In genomic region chr20:62625516-62625915, GRCh38 we compare ENCODE assay signal across 27 cellular contexts. TPM values are rescaled to one million over a fixed set of nuclear protein-coding genes. Genes with fewer than 3 reads are reported as not detected.
A peak's percentile ranks its signal among the peaks of the same experiment; 100 is the strongest.
DNase-seq lines count a peak whose midpoint lies in the region; ATAC-seq and TF ChIP-seq lines count a peak whose summit lies in the region.
"Had no signal": no experiment of that assay in that cellular context is flagged by ENCODE, and none has a peak within 500 bp of the region (broad histone marks: within the 10 kb centered on the region; RNA-seq: fewer than 3 reads in every experiment).

No MANE protein-coding gene starts in this region.

- H3K4me3 ChIP-seq in BLaER1 = no peak overlapping the region
- H3K4me3 ChIP-seq in Peyer's patch = no peak overlapping the region
- H3K4me3 ChIP-seq in right cardiac atrium (ENCODE audit: low read length) = no peak overlapping the region
- no peak overlapping the region for H3K4me3 ChIP-seq in gastrocnemius medialis
- no peak overlapping the region for H3K4me3 ChIP-seq in hepatocyte
- H3K4me3 ChIP-seq: heart left ventricle, pancreas, smooth muscle cell, testis, uterus had no signal

- H3K79me2 ChIP-seq in hepatocyte = no peaks in the 10 kb centered on the region

- in situ Hi-C loops in gastrocnemius medialis (cut with MboI; ENCODE audit: low sequenced_read_pairs in 4 of 4) = no loop called here

- no peak overlapping the region for H3K27ac Mint-ChIP-seq in activated CD8-positive, alpha-beta T cell treated with anti-CD3 and anti-CD28 coated beads, Interleukin-2, amount 10 ng/mL, durations not matched to agents 7 days and 5 days
- H3K27ac Mint-ChIP-seq: stimulated activated naive CD8-positive, alpha-beta T cell treated with anti-CD3 and anti-CD28 coated beads, Interleukin-15, Interleukin-2, amounts not matched to agents 100 ng/mL and 50 ng/mL, for 24 hours; T-cell; WTC11 had no signal

- H3K27me3 Mint-ChIP-seq in activated CD8-positive, alpha-beta T cell treated with anti-CD3 and anti-CD28 coated beads, Interleukin-2, amount 10 ng/mL, durations not matched to agents 7 days and 5 days (ENCODE audit: low read depth) = no peaks in the 10 kb centered on the region
- H3K27me3 Mint-ChIP-seq: activated CD4-positive, alpha-beta T cell treated with anti-CD3 and anti-CD28 coated beads, Interleukin-2, amount 10 ng/mL, durations not matched to agents 7 days and 5 days; central memory CD8-positive, alpha-beta T cell; IgD-negative memory B cell; stimulated activated naive CD8-positive, alpha-beta T cell treated with anti-CD3 and anti-CD28 coated beads, Interleukin-15, Interleukin-2, amounts not matched to agents 100 ng/mL and 50 ng/mL, for 24 hours; T-cell had no signal

- no peak for TF ChIP-seq POLR2A in Peyer's patch (IDR thresholded peaks at IDR 0.05)
- TF ChIP-seq POLR2A in gastrocnemius medialis (IDR thresholded peaks at IDR 0.05) = no peak

- H3K9ac ChIP-seq in BLaER1 = no peak overlapping the region

- H3K4me2 ChIP-seq in BLaER1 = peak overlapping the region; percentile 95
- no peak overlapping the region for H3K4me2 ChIP-seq in hepatocyte
- H3K4me2 ChIP-seq: smooth muscle cell had no signal

- TF ChIP-seq CTCF in Peyer's patch (IDR thresholded peaks at IDR 0.05) = no peak
- no peak for TF ChIP-seq CTCF in gastrocnemius medialis (IDR thresholded peaks at IDR 0.05 in 4 of 5, conservative IDR thresholded peaks at IDR 0.05 in 1 of 5)
- no peak for TF ChIP-seq CTCF in hepatocyte (IDR thresholded peaks at IDR 0.05; ENCODE audit: poor library complexity)

- H3K36me3 ChIP-seq in BLaER1 (no peaks in the 10 kb centered on the region), Peyer's patch (no peaks in the 10 kb centered on the region), gastrocnemius medialis (no peaks in the 10 kb centered on the region), hepatocyte (replicated peaks; ENCODE audit: insufficient read depth, low read depth) (no peaks in the 10 kb centered on the region)
- H3K36me3 ChIP-seq: heart left ventricle, pancreas, uterus had no signal

- no peaks in the 10 kb centered on the region for H3K9me2 ChIP-seq in hepatocyte (replicated peaks; ENCODE audit: insufficient read depth)

- H4K20me1 ChIP-seq in BLaER1 (no peaks in the 10 kb centered on the region), hepatocyte (ENCODE audit: insufficient read depth, poor library complexity, severe bottlenecking) (no peaks in the 10 kb centered on the region)

- H3K4me1 Mint-ChIP-seq in activated CD8-positive, alpha-beta T cell treated with anti-CD3 and anti-CD28 coated beads, Interleukin-2, amount 10 ng/mL, durations not matched to agents 7 days and 5 days (ENCODE audit: low read depth) = peaks cover 41% of the 10 kb centered on the region

- no peaks in the 10 kb centered on the region for H3K9me3 Mint-ChIP-seq in activated CD8-positive, alpha-beta T cell treated with anti-CD3 and anti-CD28 coated beads, Interleukin-2, amount 10 ng/mL, durations not matched to agents 7 days and 5 days (ENCODE audit: insufficient read depth)
- H3K9me3 Mint-ChIP-seq: activated CD4-positive, alpha-beta T cell treated with anti-CD3 and anti-CD28 coated beads, Interleukin-2, amount 10 ng/mL, durations not matched to agents 7 days and 5 days; central memory CD8-positive, alpha-beta T cell; IgD-negative memory B cell; stimulated activated naive CD8-positive, alpha-beta T cell treated with anti-CD3 and anti-CD28 coated beads, Interleukin-15, Interleukin-2, amounts not matched to agents 100 ng/mL and 50 ng/mL, for 24 hours; T-cell; WTC11 had no signal

- 94% methylated on average over 21 of the region's 21 CpGs for WGBS in right cardiac atrium
- 97% methylated on average over 21 of the region's 21 CpGs for WGBS in hepatocyte (ENCODE audit: low lambda C conversion rate, missing lambda C conversion rate)

- H3K4me1 ChIP-seq in BLaER1 = peaks cover 96% of the 10 kb centered on the region
- H3K4me1 ChIP-seq in Peyer's patch = peaks cover 10 to 37% (median 27%) of the 10 kb centered on the region in 4 donors
- peaks cover 12% of the 10 kb centered on the region for H3K4me1 ChIP-seq in right cardiac atrium (ENCODE audit: control insufficient read depth, insufficient read depth, low read length)
- peaks cover 30 to 33% of the 10 kb centered on the region in 2 donors for H3K4me1 ChIP-seq in gastrocnemius medialis
- peaks cover 23% of the 10 kb centered on the region for H3K4me1 ChIP-seq in hepatocyte (ENCODE audit: insufficient read depth)

- H3K9me3 ChIP-seq in BLaER1 (no peaks in the 10 kb centered on the region), Peyer's patch (no peaks in the 10 kb centered on the region), right cardiac atrium (ENCODE audit: control insufficient read depth, low read length) (no peaks in the 10 kb centered on the region), gastrocnemius medialis (no peaks in the 10 kb centered on the region), hepatocyte (ENCODE audit: low read depth) (no peaks in the 10 kb centered on the region)
- H3K9me3 ChIP-seq: Caco-2, heart left ventricle, pancreas, testis, uterus had no signal

- no peaks in the 10 kb centered on the region for H3K27me3 ChIP-seq in BLaER1
- H3K27me3 ChIP-seq in Peyer's patch = no peaks in the 10 kb centered on the region
- H3K27me3 ChIP-seq in right cardiac atrium (ENCODE audit: control insufficient read depth, insufficient read depth) = no peaks in the 10 kb centered on the region
- H3K27me3 ChIP-seq in gastrocnemius medialis = peaks cover 0 to 3% (median 0%) of the 10 kb centered on the region in 3 donors
- no peaks in the 10 kb centered on the region for H3K27me3 ChIP-seq in hepatocyte
- H3K27me3 ChIP-seq: pancreas, testis, uterus had no signal

- ATAC-seq in right cardiac atrium (no peak), gastrocnemius medialis (no peak), GM19397 (IDR thresholded peaks at IDR 0.05; ENCODE audit: unreplicated experiment) (no peak)
- no peak for ATAC-seq in activated CD8-positive, alpha-beta T cell treated with anti-CD3 and anti-CD28 coated beads, Interleukin-2, amount 10 ng/mL, durations not matched to agents 7 days and 5 days
- ATAC-seq: T-cell, WTC11 had no signal

- no peak overlapping the region for H2AFZ ChIP-seq in hepatocyte

- peak overlapping the region; percentile 89; the same call in 1 of the 2 replicates for H3K27ac ChIP-seq in BLaER1
- H3K27ac ChIP-seq in Peyer's patch = peak overlapping the region; percentile 91 to 99 (median 92)
- no peak overlapping the region for H3K27ac ChIP-seq in right cardiac atrium (ENCODE audit: low read length)
- H3K27ac ChIP-seq in gastrocnemius medialis = peak overlapping the region; percentile 83 to 91 (median 89)
- H3K27ac ChIP-seq in hepatocyte = no peak overlapping the region

- POLR2A ChIA-PET in activated CD8-positive, alpha-beta T cell treated with anti-CD3 and anti-CD28 coated beads, Interleukin-2, amount 10 ng/mL, durations not matched to agents 7 days and 5 days (lab: Charles Lee) = interaction anchor here (1.3 kb wide), 1 partner anchor 24 kb away, joined by 5 read pairs; no protein-coding TSS in a partner anchor

- DNase-seq in Peyer's patch (no peak), right cardiac atrium (peak in 2 of 3 donors; percentile 48 to 66), gastrocnemius medialis (no peak), hepatocyte (ENCODE audit: low spot score) (no peak)
- DNase-seq in activated CD8-positive, alpha-beta T cell treated with anti-CD3 and anti-CD28 coated beads, Interleukin-2, amount 10 ng/mL, durations not matched to agents 7 days and 5 days = no peak
- DNase-seq: activated CD4-positive, alpha-beta T cell treated with anti-CD3 and anti-CD28 coated beads, Interleukin-2, amount 10 ng/mL, durations not matched to agents 7 days and 5 days; activated T-cell treated with anti-CD3 and anti-CD28 coated beads, Interleukin-2, amount 50 U/mL, for 48 hours; Caco-2; DMS53; erythroblast; kidney glomerular epithelial cell; mammary epithelial cell; NCI-H1048; NCI-H1694; NCI-H82; T-cell; testis; uterus had no signal

- no peak overlapping the region for H3K4me3 Mint-ChIP-seq in activated CD8-positive, alpha-beta T cell treated with anti-CD3 and anti-CD28 coated beads, Interleukin-2, amount 10 ng/mL, durations not matched to agents 7 days and 5 days
- H3K4me3 Mint-ChIP-seq: activated CD4-positive, alpha-beta T cell treated with anti-CD3 and anti-CD28 coated beads, Interleukin-2, amount 10 ng/mL, durations not matched to agents 7 days and 5 days; central memory CD8-positive, alpha-beta T cell; stimulated activated naive CD8-positive, alpha-beta T cell treated with anti-CD3 and anti-CD28 coated beads, Interleukin-15, Interleukin-2, amounts not matched to agents 100 ng/mL and 50 ng/mL, for 24 hours; T-cell; WTC11 had no signal

- no peaks in the 10 kb centered on the region for H3K36me3 Mint-ChIP-seq in activated CD8-positive, alpha-beta T cell treated with anti-CD3 and anti-CD28 coated beads, Interleukin-2, amount 10 ng/mL, durations not matched to agents 7 days and 5 days (ENCODE audit: low read depth)
- H3K36me3 Mint-ChIP-seq: IgD-negative memory B cell, T-cell, WTC11 had no signal

- intact Hi-C loops in right cardiac atrium (cut with DNase I) = no loop called here
- intact Hi-C loops in gastrocnemius medialis (cut with DNase I; ENCODE audit: low total_unique reads) = no loop called here

- CTCF ChIA-PET in activated CD8-positive, alpha-beta T cell treated with anti-CD3 and anti-CD28 coated beads, Interleukin-2, amount 10 ng/mL, durations not matched to agents 7 days and 5 days (lab: Charles Lee) = interaction anchor here (1.4 kb wide), 1 partner anchor 26 kb away, joined by 3 read pairs; no protein-coding TSS in a partner anchor

RNA-seq across cellular contexts. Expression of gene SLCO4A1, which starts 16.8 kb away (rescaled TPM):
- total RNA-seq in Peyer's patch = 10 to 100 TPM in 3 of 4 donors, 1 to 10 TPM in 1; 6.7 to 42.9 (median 28.5) TPM
- total RNA-seq in right cardiac atrium = 1 to 10 TPM; 4.1 to 8.4 (median 5.3) TPM
- polyA plus RNA-seq in right cardiac atrium = 15.5 TPM
- 10 to 100 TPM; 20.4 to 26.9 (median 21.8) TPM for total RNA-seq in gastrocnemius medialis
- 25.8 and 26.7 TPM in 2 replicates for total RNA-seq in hepatocyte
- polyA plus RNA-seq in hepatocyte = 87.3 and 99.0 TPM in 2 replicates
- 10 to 100 TPM; 79.4 to 79.9 TPM for total RNA-seq in activated CD8-positive, alpha-beta T cell treated with anti-CD3 and anti-CD28 coated beads, Interleukin-2, amount 10 ng/mL, durations not matched to agents 7 days and 5 days

Comparison
In these comparisons a context has a peak if more than half of its experiments do, and no peak if none do; other contexts are left out.
1. H3K27ac ChIP-seq: peak in BLaER1 (single experiment), Peyer's patch (4 of 4) and gastrocnemius medialis (4 of 4); none in right cardiac atrium (single experiment) and hepatocyte (single experiment).
2. DNase-seq: peak in right cardiac atrium (2 of 3); none in Peyer's patch (0 of 3), gastrocnemius medialis (0 of 2), hepatocyte (single experiment) and activated CD8-positive, alpha-beta T cell treated with anti-CD3 and anti-CD28 coated beads, Interleukin-2, amount 10 ng/mL, durations not matched to agents 7 days and 5 days (single experiment).